In the genomic region with DNA sequence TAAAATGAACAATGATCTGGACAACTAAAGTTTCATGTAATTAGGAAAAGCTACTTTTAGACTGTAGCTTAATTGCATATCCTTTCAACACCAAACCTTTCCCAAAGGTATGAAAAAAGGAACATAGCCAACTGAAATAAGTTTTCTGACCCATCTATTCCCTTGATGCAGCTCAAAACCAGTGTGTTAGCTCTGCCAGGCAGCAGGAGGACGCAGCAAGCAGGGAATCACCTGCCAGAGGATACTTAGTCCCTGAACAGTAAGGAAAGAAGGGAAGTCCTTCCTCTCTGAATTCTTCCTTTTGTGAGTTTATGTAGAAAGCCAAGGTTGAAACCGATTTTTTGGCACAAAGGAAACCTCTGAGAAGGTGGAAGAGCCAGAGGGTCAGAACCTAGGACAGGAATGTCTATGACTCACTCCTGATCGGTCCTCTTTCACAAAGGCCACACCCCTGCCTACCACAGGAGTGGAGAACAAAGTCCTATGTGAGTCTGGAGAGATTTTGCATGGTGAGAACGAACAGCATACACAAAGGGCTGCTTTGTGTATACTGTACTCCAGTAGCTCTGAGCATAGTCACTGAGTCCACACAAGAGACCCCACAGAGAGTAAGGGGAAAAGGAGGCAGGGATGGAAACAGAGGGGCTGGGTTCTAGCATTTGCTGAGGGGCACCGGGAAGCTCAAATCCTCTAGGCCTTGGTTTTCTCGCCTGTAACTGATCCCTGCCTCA, we compare ENCODE assay signal across 8 cellular contexts.
DNase-seq lines count a peak whose midpoint lies in the region; ATAC-seq and TF ChIP-seq lines count a peak whose summit lies in the region.

No MANE protein-coding gene starts in this region.

- H3K9me2 ChIP-seq in PC-3 (replicated peaks; ENCODE audit: low read length), result no peaks in the 10 kb centered on the region

- H2AFZ ChIP-seq in PC-3 (ENCODE audit: low read length), result no peak overlapping the region

- peaks cover 6% of the 10 kb centered on the region for H3F3A ChIP-seq in PC-3 (ENCODE audit: low read length, unreplicated experiment)

- no peaks in the 10 kb centered on the region for H3K9me3 ChIP-seq in PC-3 (ENCODE audit: low read length)
- no peaks in the 10 kb centered on the region for H3K9me3 ChIP-seq in BE2C

- ATAC-seq in PC-3 (peak; percentile 77), natural killer cell (peak in 1 of 3 donors; percentile 2)
- ATAC-seq in effector memory CD8-positive, alpha-beta T cell (replicated peaks), result no peak

- BruUV-seq in PC-3 (replicated peaks; lab: Mats Ljungman, UMichigan), result no TSS peak

- peak overlapping the region; percentile 68 to 74 for H3K4me3 Mint-ChIP-seq in effector memory CD8-positive, alpha-beta T cell
- peak overlapping the region; percentile 63 for H3K4me3 Mint-ChIP-seq in natural killer cell

- H3K9ac ChIP-seq in PC-3 (ENCODE audit: low read length), result peak overlapping the region; percentile 54

- TF ChIP-seq CTCF in PC-3 (conservative IDR thresholded peaks at IDR 0.05; ENCODE audit: low read depth, low read length) (no peak), natural killer cell (IDR thresholded peaks at IDR 0.05) (no peak), BE2C (IDR thresholded peaks at IDR 0.05; ENCODE audit: low read depth, low read length) (no peak)

- CTCF ChIA-PET in PC-3 (lab: Charles Lee), result interaction anchor here (0.6 kb wide), 2 partner anchors 14 to 159 kb away, joined by 3 to 4 read pairs; no protein-coding TSS in a partner anchor

- no peaks in the 10 kb centered on the region for H3K79me2 ChIP-seq in PC-3 (ENCODE audit: low read length)

- H4K20me1 ChIP-seq in PC-3 (ENCODE audit: low read length), result no peaks in the 10 kb centered on the region

- H3K4me1 ChIP-seq in PC-3 (ENCODE audit: insufficient read depth, low read length) (peaks cover 58% of the 10 kb centered on the region), BE2C (peaks cover 11% of the 10 kb centered on the region)

- H3K27ac ChIP-seq in PC-3 (ENCODE audit: low read length), result peak overlapping the region; percentile 94

- no peaks in the 10 kb centered on the region for H3K9me3 Mint-ChIP-seq in effector memory CD8-positive, alpha-beta T cell
- no peaks in the 10 kb centered on the region for H3K9me3 Mint-ChIP-seq in natural killer cell

- H3K27me3 ChIP-seq in PC-3 (ENCODE audit: low read length) (no peaks in the 10 kb centered on the region), BE2C (no peaks in the 10 kb centered on the region)

- peak overlapping the region; percentile 74 for H3K4me2 ChIP-seq in PC-3 (ENCODE audit: low read length)

- intact Hi-C loops in PC-3 (cut with micrococcal nuclease) (loop anchor here (10.0 kb wide), 1 partner anchor 1491 kb away; no protein-coding TSS in a partner anchor), natural killer cell (cut with micrococcal nuclease) (loop anchor here (10.0 kb wide), 1 partner anchor 1469 kb away; the partner anchor contains the start of gene SNX10)

- peak overlapping the region; percentile 37; the same call in 1 of the 2 replicates for H3K4me3 ChIP-seq in PC-3 (ENCODE audit: low read length)
- H3K4me3 ChIP-seq in BE2C (ENCODE audit: low read depth, low read length), result no peak overlapping the region

- H3K36me3 ChIP-seq in PC-3 (ENCODE audit: low read depth, low read length), result peaks cover 11% of the 10 kb centered on the region
- H3K36me3 ChIP-seq in BE2C, result peaks cover 15% of the 10 kb centered on the region

- peak overlapping the region; percentile 85 to 95 for H3K27ac Mint-ChIP-seq in effector memory CD8-positive, alpha-beta T cell
- peak overlapping the region; percentile 95 to 98 for H3K27ac Mint-ChIP-seq in natural killer cell

- POLR2A ChIA-PET in PC-3 (lab: Charles Lee; ENCODE audit: unreplicated experiment), result no interaction called here

- peaks cover 5% of the 10 kb centered on the region for H3K36me3 Mint-ChIP-seq in effector memory CD8-positive, alpha-beta T cell (ENCODE audit: insufficient read depth)
- H3K36me3 Mint-ChIP-seq in natural killer cell, result peaks cover 11% of the 10 kb centered on the region

- H3K4me1 Mint-ChIP-seq in effector memory CD8-positive, alpha-beta T cell (ENCODE audit: low read depth in 2 of 2), result peaks cover 39 to 53% of the 10 kb centered on the region in 2 donors
- peaks cover 40 to 41% of the 10 kb centered on the region in 2 donors for H3K4me1 Mint-ChIP-seq in natural killer cell

- no peaks in the 10 kb centered on the region for H3K27me3 Mint-ChIP-seq in effector memory CD8-positive, alpha-beta T cell
- H3K27me3 Mint-ChIP-seq in natural killer cell (ENCODE audit: low read depth in 2 of 2), result no peaks in the 10 kb centered on the region

- DNase-seq in ELF-1 (ENCODE audit: low read depth, low spot score) (peak; percentile 78), PC-3 (peak; percentile 94), natural killer cell (no peak), hypothalamus (lab: John Stamatoyannopoulos, UW) (no peak), GF-D8 (lab: John Stamatoyannopoulos, UW) (no peak), BE2C (no peak)
- DNase-seq in effector memory CD8-positive, alpha-beta T cell, result no peak
- no peak for DNase-seq in stimulated activated CD4-positive, alpha-beta T cell treated with anti-CD3 and anti-CD28 coated beads, Interleukin-2, amount 100 ng/mL, for 48 hours

Comparison
In these comparisons a context has a peak if more than half of its experiments do, and no peak if none do; other contexts are left out.
1. DNase-seq: peak in ELF-1 (single experiment) and PC-3 (single experiment); none in effector memory CD8-positive, alpha-beta T cell (0 of 3), natural killer cell (single experiment), hypothalamus (0 of 51), GF-D8 (single experiment), stimulated activated CD4-positive, alpha-beta T cell treated with anti-CD3 and anti-CD28 coated beads, Interleukin-2, amount 100 ng/mL, for 48 hours (0 of 2) and BE2C (single experiment).